ENCODE assay signal across 21 cellular contexts in genomic region chr2:233428438-233428837, GRCh38.
DNase-seq lines count a peak whose midpoint lies in the region; ATAC-seq and TF ChIP-seq lines count a peak whose summit lies in the region.
"Had no signal": no experiment of that assay in that cellular context is flagged by ENCODE, and none has a peak within 500 bp of the region (broad histone marks: within the 10 kb centered on the region; RNA-seq: fewer than 3 reads in every experiment).

No MANE protein-coding gene starts in this region.

- no peaks in the 10 kb centered on the region for H3K9me3 Mint-ChIP-seq in CD8-positive, alpha-beta memory T cell

- intact Hi-C loops in right cardiac atrium (cut with DNase I) (no loop called here), Right ventricle myocardium superior (cut with DNase I) (no loop called here), gastrocnemius medialis (cut with DNase I; ENCODE audit: low total_unique reads) (loop anchor here (10.0 kb wide), 1 partner anchor 1724 kb away; the partner anchor contains the start of gene PTMA)

- H3K4me1 ChIP-seq in right cardiac atrium (ENCODE audit: control insufficient read depth, insufficient read depth, low read length) = peaks cover 8% of the 10 kb centered on the region
- H3K4me1 ChIP-seq in gastrocnemius medialis = peaks cover 80 to 84% of the 10 kb centered on the region in 2 donors
- peaks cover 53% of the 10 kb centered on the region for H3K4me1 ChIP-seq in CD8-positive, alpha-beta memory T cell (ENCODE audit: insufficient read depth, low read length)
- peaks cover 13% of the 10 kb centered on the region for H3K4me1 ChIP-seq in hepatocyte (ENCODE audit: insufficient read depth)
- H3K4me1 ChIP-seq: uterus had no signal

- H3K79me2 ChIP-seq in hepatocyte = peaks cover 36% of the 10 kb centered on the region

- no peak for ATAC-seq in right cardiac atrium
- ATAC-seq in Right ventricle myocardium superior (ENCODE audit: poor library complexity) = no peak
- no peak for ATAC-seq in gastrocnemius medialis
- ATAC-seq: activated naive CD4-positive, alpha-beta T cell treated with anti-CD3 and anti-CD28 coated beads, Interleukin-2, amount 50 U/mL, for 72 hours; esophagus mucosa; foreskin keratinocyte; GM12878 had no signal

- H4K20me1 ChIP-seq in hepatocyte (ENCODE audit: insufficient read depth, poor library complexity, severe bottlenecking) = no peaks in the 10 kb centered on the region

- H3K9me3 ChIP-seq in right cardiac atrium (ENCODE audit: control insufficient read depth, low read length) (no peaks in the 10 kb centered on the region), gastrocnemius medialis (no peaks in the 10 kb centered on the region), hepatocyte (ENCODE audit: low read depth) (no peaks in the 10 kb centered on the region)
- H3K9me3 ChIP-seq in CD8-positive, alpha-beta memory T cell (ENCODE audit: low read length) = no peaks in the 10 kb centered on the region
- H3K9me3 ChIP-seq: uterus had no signal

- CTCF ChIA-PET in CD8-positive, alpha-beta memory T cell (lab: Charles Lee) = interaction anchor here (3.4 kb wide), 1 partner anchor 14 kb away, joined by 17 read pairs; no protein-coding TSS in a partner anchor

- H3K27ac ChIP-seq in right cardiac atrium (ENCODE audit: low read length) (peak overlapping the region; percentile 42), gastrocnemius medialis (peak overlapping the region; percentile 92 to 97 (median 96)), hepatocyte (no peak overlapping the region)
- H3K27ac ChIP-seq in CD8-positive, alpha-beta memory T cell (ENCODE audit: low read depth, low read length) = no peak overlapping the region
- H3K27ac ChIP-seq: foreskin keratinocyte, uterus had no signal

- WGBS in right cardiac atrium = 92% methylated on average over 7 of the region's 7 CpGs
- 98% methylated on average over 7 of the region's 7 CpGs for WGBS in hepatocyte (ENCODE audit: low lambda C conversion rate, missing lambda C conversion rate)

- POLR2A ChIA-PET in CD8-positive, alpha-beta memory T cell (lab: Charles Lee) = no interaction called here

- TF ChIP-seq POLR2A in gastrocnemius medialis (IDR thresholded peaks at IDR 0.05) = no peak

- H3K4me3 ChIP-seq in right cardiac atrium (ENCODE audit: low read length) (no peak overlapping the region), gastrocnemius medialis (peak overlapping the region in 3 of 4 donors; percentile 24 to 41 (median 34)), hepatocyte (no peak overlapping the region), foreskin fibroblast (ENCODE audit: low read depth in 1 of 2, low read length in 2 of 2) (no peak overlapping the region)
- no peak overlapping the region for H3K4me3 ChIP-seq in CD8-positive, alpha-beta memory T cell (ENCODE audit: low read length)
- H3K4me3 ChIP-seq: GM12878, SJSA1, uterus had no signal

- H3K36me3 ChIP-seq in gastrocnemius medialis (no peaks in the 10 kb centered on the region), hepatocyte (replicated peaks; ENCODE audit: insufficient read depth, low read depth) (no peaks in the 10 kb centered on the region)
- H3K36me3 ChIP-seq in CD8-positive, alpha-beta memory T cell (ENCODE audit: insufficient read depth, low read length) = no peaks in the 10 kb centered on the region
- H3K36me3 ChIP-seq: uterus had no signal

- no peak overlapping the region for H3K4me2 ChIP-seq in hepatocyte

- peaks cover 0 to 41% (median 9%) of the 10 kb centered on the region in 3 donors for H3K36me3 Mint-ChIP-seq in CD8-positive, alpha-beta memory T cell

- in situ Hi-C loops in gastrocnemius medialis (cut with MboI; ENCODE audit: low sequenced_read_pairs in 4 of 4) = no loop called here

- H2AFZ ChIP-seq in hepatocyte = no peak overlapping the region

- DNase-seq in right cardiac atrium (no peak), Right ventricle myocardium superior (no peak), islet precursor cell (peak; percentile 33), gastrocnemius medialis (peak in 1 of 2 donors; percentile 52), hepatocyte (ENCODE audit: low spot score) (no peak), foreskin fibroblast (no peak)
- no peak for DNase-seq in CD8-positive, alpha-beta memory T cell
- DNase-seq: aorta, cortex of kidney, endodermal cell, foreskin keratinocyte, mammary epithelial cell, NCI-H1092, NCI-H187 treated with DMSO at 0.1 percent for 48 hours, NCI-H526 treated with DMSO at 0.1 percent for 48 hours, small intestine, uterus had no signal

- no peak overlapping the region for H3K4me3 Mint-ChIP-seq in CD8-positive, alpha-beta memory T cell
- H3K4me3 Mint-ChIP-seq: endodermal cell had no signal

- H3K27me3 Mint-ChIP-seq in CD8-positive, alpha-beta memory T cell = no peaks in the 10 kb centered on the region

- H3K9me2 ChIP-seq in hepatocyte (replicated peaks; ENCODE audit: insufficient read depth) = no peaks in the 10 kb centered on the region

- H3K4me1 Mint-ChIP-seq in CD8-positive, alpha-beta memory T cell = peaks cover 42 to 86% (median 83%) of the 10 kb centered on the region in 3 donors
- H3K4me1 Mint-ChIP-seq: endodermal cell had no signal

- peak overlapping the region in 1 of 8 donors; percentile 60 for H3K27ac Mint-ChIP-seq in CD8-positive, alpha-beta memory T cell
- H3K27ac Mint-ChIP-seq: endodermal cell had no signal

- TF ChIP-seq CTCF in gastrocnemius medialis (IDR thresholded peaks at IDR 0.05 in 4 of 5, conservative IDR thresholded peaks at IDR 0.05 in 1 of 5) = no peak
- TF ChIP-seq CTCF in hepatocyte (IDR thresholded peaks at IDR 0.05; ENCODE audit: poor library complexity) = no peak
- no peak for TF ChIP-seq CTCF in foreskin fibroblast (IDR thresholded peaks at IDR 0.05; ENCODE audit: low read depth, low read length)

- no peaks in the 10 kb centered on the region for H3K27me3 ChIP-seq in right cardiac atrium (ENCODE audit: control insufficient read depth, insufficient read depth)
- H3K27me3 ChIP-seq in gastrocnemius medialis = no peaks in the 10 kb centered on the region
- no peaks in the 10 kb centered on the region for H3K27me3 ChIP-seq in CD8-positive, alpha-beta memory T cell (ENCODE audit: insufficient read depth, low read length, poor library complexity, severe bottlenecking)
- no peaks in the 10 kb centered on the region for H3K27me3 ChIP-seq in hepatocyte
- H3K27me3 ChIP-seq: foreskin keratinocyte, SJSA1, uterus had no signal

Comparison
In these comparisons a context has a peak if more than half of its experiments do, and no peak if none do; other contexts are left out.
1. H3K27ac ChIP-seq: peak in right cardiac atrium (single experiment) and gastrocnemius medialis (4 of 4); none in CD8-positive, alpha-beta memory T cell (single experiment) and hepatocyte (single experiment).
2. H3K4me3 ChIP-seq: peak in gastrocnemius medialis (3 of 4); none in right cardiac atrium (single experiment), CD8-positive, alpha-beta memory T cell (single experiment), hepatocyte (single experiment) and foreskin fibroblast (0 of 2).